8 cellular contexts compared by ENCODE assay signal in the genomic region with DNA sequence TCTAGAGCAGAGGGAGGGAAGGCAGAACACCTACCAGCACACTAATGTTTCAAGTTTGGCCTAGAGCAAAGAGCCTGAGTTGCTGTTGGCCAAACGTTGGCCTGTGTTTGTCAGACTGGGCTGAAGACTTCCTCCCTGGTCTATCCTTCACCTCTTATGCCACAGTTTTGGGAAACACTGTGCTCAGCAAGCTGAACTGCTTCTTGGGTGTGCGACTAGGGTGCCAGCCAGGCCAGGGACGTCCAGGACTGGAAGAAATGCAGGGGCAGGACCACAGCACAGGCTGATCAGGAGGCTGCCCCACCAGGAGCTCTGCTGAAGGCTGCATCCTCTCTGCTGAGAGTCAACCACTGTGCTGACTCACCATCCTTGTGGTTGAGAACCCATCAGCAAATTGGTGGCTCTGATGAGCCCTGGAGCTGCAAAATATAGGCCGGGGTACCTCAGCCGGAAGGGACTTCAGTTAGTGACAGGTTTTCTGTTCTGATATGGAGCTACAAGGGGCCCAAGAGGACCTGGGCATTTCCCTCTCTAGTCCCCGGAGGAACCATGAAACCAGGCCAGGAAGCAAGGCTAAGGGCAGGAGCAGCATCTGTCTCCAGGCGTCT.
DNase-seq lines count a peak whose midpoint lies in the region; ATAC-seq, FAIRE-seq and TF ChIP-seq lines count a peak whose summit lies in the region.

No MANE protein-coding gene starts in this region.

- H3K27ac ChIP-seq in K562 (ENCODE audit: extremely low read depth, low read depth, low read length): no peak overlapping the region

- no peak for FAIRE-seq in K562 (lab: Jason Lieb, UNC)

- H3K27me3 ChIP-seq in K562 (ENCODE audit: control insufficient read depth in 2 of 2, insufficient read depth in 2 of 2, low read length in 2 of 2) (no peaks in the 10 kb centered on the region; a peak in 2 of 5 replicates), Caco-2 (replicated peaks; ENCODE audit: control insufficient read depth, insufficient read depth, low read length) (no peaks in the 10 kb centered on the region)

- CTCF ChIA-PET in K562 (lab: Yijun Ruan, JAX; ENCODE audit: low intra/inter-chr PET ratio) (no interaction called here), Caco-2 (lab: Charles Lee) (no interaction called here)

- WGBS in K562 (ENCODE audit: insufficient coverage, low coverage, missing lambda C conversion rate): 0% methylated on average over 7 of the region's 7 CpGs

- peaks cover 4% of the 10 kb centered on the region for H3K9me3 Mint-ChIP-seq in T-helper 2 cell treated with Interferon-gamma antibody and Interleukin-4, amounts not matched to agents 5 μg/mL and 100 μg/mL, for 36 hours
- no peaks in the 10 kb centered on the region for H3K9me3 Mint-ChIP-seq in Caco-2 (ENCODE audit: unreplicated experiment)

- no TSS peak for BruUV-seq in K562 (replicated peaks; lab: Mats Ljungman, UMichigan)
- BruUV-seq in Caco-2 (replicated peaks; lab: Mats Ljungman, UMichigan): no TSS peak

- TF ChIP-seq RAD21 in K562 (CRISPR knock-in tag; conservative IDR thresholded peaks at IDR 0.05 in 1 of 2, IDR thresholded peaks at IDR 0.05 in 1 of 2): no peak

- 0 out of 2 replicates have a peak, but pooled peaks cover 5% of the 10 kb centered on the region for H4K20me1 ChIP-seq in K562 (replicated peaks; ENCODE audit: control insufficient read depth, insufficient read depth, low read length)

- no peak for TF ChIP-seq CTCF in K562 (IDR thresholded peaks at IDR 0.05 in 2 of 3, conservative IDR thresholded peaks at IDR 0.05 in 1 of 3; ENCODE audit: insufficient read depth in 2 of 3, low read depth in 1 of 3, low read length in 3 of 3)
- TF ChIP-seq CTCF in Caco-2 (IDR thresholded peaks at IDR 0.05; ENCODE audit: insufficient read depth in 1 of 2, low read depth in 1 of 2, low read length in 1 of 2, severe bottlenecking in 1 of 2, unreplicated experiment in 1 of 2): no peak

- H3K27ac Mint-ChIP-seq in T-helper 2 cell treated with Interferon-gamma antibody and Interleukin-4, amounts not matched to agents 5 μg/mL and 100 μg/mL, for 36 hours: peak overlapping the region; percentile 86
- H3K27ac Mint-ChIP-seq in Caco-2 (ENCODE audit: unreplicated experiment): no peak overlapping the region

- H3K4me1 ChIP-seq in K562 (replicated peaks in 1 of 2; ENCODE audit: control insufficient read depth in 2 of 2, insufficient read depth in 2 of 2, low read length in 2 of 2): no peaks in the 10 kb centered on the region
- H3K4me1 ChIP-seq in Caco-2: peaks cover 7% of the 10 kb centered on the region

- DNase-seq in T-helper 2 cell treated with Interferon-gamma antibody and Interleukin-4, amounts not matched to agents 5 μg/mL and 100 μg/mL, for 36 hours (ENCODE audit: low spot score): peak; percentile 77
- DNase-seq in K562 (ENCODE audit: extremely low read depth in 1 of 4, low spot score in 3 of 4): peak in 1 of 4 experiments; percentile 38
- DNase-seq in stimulated activated CD8-positive, alpha-beta memory T cell treated with anti-CD3 and anti-CD28 coated beads, Interleukin-2, amount 100 ng/mL, for 48 hours (ENCODE audit: low read depth in 2 of 2): peak; percentile 41 to 57
- no peak for DNase-seq in Caco-2

- no peak overlapping the region for H3K4me2 ChIP-seq in K562 (ENCODE audit: insufficient read depth, low read length)

- no peaks in the 10 kb centered on the region for H3K9me3 ChIP-seq in K562 (replicated peaks; ENCODE audit: control insufficient read depth, insufficient read depth, low read depth, low read length)
- H3K9me3 ChIP-seq in Caco-2: peaks cover 3% of the 10 kb centered on the region; the same call in 1 of the 2 replicates

- intact Hi-C loops in K562 (cut with micrococcal nuclease): loop anchor here (5.0 kb wide), 1 partner anchor 699 kb away; no protein-coding TSS in a partner anchor
- intact Hi-C loops in Caco-2 (cut with micrococcal nuclease; ENCODE audit: unreplicated experiment): loop anchor here (5.0 kb wide), 1 partner anchor 699 kb away; no protein-coding TSS in a partner anchor

- in situ Hi-C loops in K562 (cut with MboI): loop anchor here (10.0 kb wide), 2 partner anchors 131 to 221 kb away; a partner anchor contains a TSS

- no peak overlapping the region for H3K9ac ChIP-seq in K562 (ENCODE audit: insufficient read depth in 1 of 2, low read depth in 2 of 2, low read length in 2 of 2)

- H3K4me1 Mint-ChIP-seq in T-helper 2 cell treated with Interferon-gamma antibody and Interleukin-4, amounts not matched to agents 5 μg/mL and 100 μg/mL, for 36 hours (ENCODE audit: low read depth): peaks cover 73% of the 10 kb centered on the region
- peaks cover 21% of the 10 kb centered on the region for H3K4me1 Mint-ChIP-seq in Caco-2 (ENCODE audit: low read depth, unreplicated experiment)

- ATAC-seq in GM18511 (IDR thresholded peaks at IDR 0.05; ENCODE audit: unreplicated experiment) (peak; percentile 83), HG02870 (IDR thresholded peaks at IDR 0.05; ENCODE audit: unreplicated experiment) (peak; percentile 70), K562 (peak; percentile 59), HG03520 (IDR thresholded peaks at IDR 0.05; ENCODE audit: unreplicated experiment) (no peak), HG03025 (IDR thresholded peaks at IDR 0.05; ENCODE audit: low FRiP score, unreplicated experiment) (no peak)

- H3K4me3 Mint-ChIP-seq in T-helper 2 cell treated with Interferon-gamma antibody and Interleukin-4, amounts not matched to agents 5 μg/mL and 100 μg/mL, for 36 hours: peak overlapping the region; percentile 74
- H3K4me3 Mint-ChIP-seq in Caco-2 (ENCODE audit: unreplicated experiment): no peak overlapping the region

- H3K4me3 ChIP-seq in K562: no peak overlapping the region
- no peak overlapping the region for H3K4me3 ChIP-seq in Caco-2 (ENCODE audit: low read depth, low read length)

- H3K27me3 Mint-ChIP-seq in T-helper 2 cell treated with Interferon-gamma antibody and Interleukin-4, amounts not matched to agents 5 μg/mL and 100 μg/mL, for 36 hours (ENCODE audit: low read depth): no peaks in the 10 kb centered on the region
- no peaks in the 10 kb centered on the region for H3K27me3 Mint-ChIP-seq in Caco-2 (ENCODE audit: insufficient read depth, unreplicated experiment)

- peaks cover 4% of the 10 kb centered on the region for H3K36me3 Mint-ChIP-seq in T-helper 2 cell treated with Interferon-gamma antibody and Interleukin-4, amounts not matched to agents 5 μg/mL and 100 μg/mL, for 36 hours (ENCODE audit: low read depth)
- H3K36me3 Mint-ChIP-seq in Caco-2 (ENCODE audit: insufficient read depth, unreplicated experiment): no peaks in the 10 kb centered on the region

- no peak overlapping the region for H2AFZ ChIP-seq in K562 (ENCODE audit: low read depth, low read length)

- TF ChIP-seq POLR2A in K562 (conservative IDR thresholded peaks at IDR 0.05): no peak

- H3K9me1 ChIP-seq in K562 (ENCODE audit: control insufficient read depth, insufficient read depth, low read length): no peaks in the 10 kb centered on the region

- no peaks in the 10 kb centered on the region for H3K36me3 ChIP-seq in K562 (ENCODE audit: control insufficient read depth, insufficient read depth, low read length)
- no peaks in the 10 kb centered on the region for H3K36me3 ChIP-seq in Caco-2 (ENCODE audit: control insufficient read depth, insufficient read depth, low read length)

- POLR2A ChIA-PET in K562 (lab: Yijun Ruan, JAX): no interaction called here
- POLR2A ChIA-PET in Caco-2 (lab: Charles Lee): no interaction called here

- no peak for TF ChIP-seq EP300 in K562 (IDR thresholded peaks at IDR 0.05; ENCODE audit: low read length)

- no peaks in the 10 kb centered on the region for H3K79me2 ChIP-seq in K562 (ENCODE audit: control insufficient read depth, insufficient read depth, low read length)

TF ChIP-seq in K562, 482 proteins besides CTCF, POLR2A, EP300 and RAD21 (continues in another document):
- TF ChIP-seq ETV6 (IDR thresholded peaks at IDR 0.05; ENCODE audit: borderline replicate concordance in 1 of 2, low read depth in 2 of 2, low read length in 1 of 2): no peak
- no peak for TF ChIP-seq ETV6 (CRISPR knock-in tag; IDR thresholded peaks at IDR 0.05; ENCODE audit: borderline replicate concordance)
- TF ChIP-seq, protein P1, sequence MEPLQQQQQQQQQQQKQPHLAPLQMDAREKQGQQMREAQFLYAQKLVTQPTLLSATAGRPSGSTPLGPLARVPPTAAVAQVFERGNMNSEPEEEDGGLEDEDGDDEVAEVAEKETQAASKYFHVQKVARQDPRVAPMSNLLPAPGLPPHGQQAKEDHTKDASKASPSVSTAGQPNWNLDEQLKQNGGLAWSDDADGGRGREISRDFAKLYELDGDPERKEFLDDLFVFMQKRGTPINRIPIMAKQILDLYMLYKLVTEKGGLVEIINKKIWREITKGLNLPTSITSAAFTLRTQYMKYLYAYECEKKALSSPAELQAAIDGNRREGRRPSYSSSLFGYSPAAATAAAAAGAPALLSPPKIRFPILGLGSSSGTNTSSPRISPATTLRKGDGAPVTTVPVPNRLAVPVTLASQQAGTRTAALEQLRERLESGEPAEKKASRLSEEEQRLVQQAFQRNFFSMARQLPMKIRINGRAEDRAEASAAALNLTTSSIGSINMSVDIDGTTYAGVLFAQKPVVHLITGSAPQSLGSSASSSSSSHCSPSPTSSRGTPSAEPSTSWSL (CRISPR knock-in tag; IDR thresholded peaks at IDR 0.05; ENCODE audit: borderline replicate concordance): no peak
- TF ChIP-seq NFE2 (IDR thresholded peaks at IDR 0.05; ENCODE audit: low read depth): peak; percentile 52
- TF ChIP-seq, protein P2, sequence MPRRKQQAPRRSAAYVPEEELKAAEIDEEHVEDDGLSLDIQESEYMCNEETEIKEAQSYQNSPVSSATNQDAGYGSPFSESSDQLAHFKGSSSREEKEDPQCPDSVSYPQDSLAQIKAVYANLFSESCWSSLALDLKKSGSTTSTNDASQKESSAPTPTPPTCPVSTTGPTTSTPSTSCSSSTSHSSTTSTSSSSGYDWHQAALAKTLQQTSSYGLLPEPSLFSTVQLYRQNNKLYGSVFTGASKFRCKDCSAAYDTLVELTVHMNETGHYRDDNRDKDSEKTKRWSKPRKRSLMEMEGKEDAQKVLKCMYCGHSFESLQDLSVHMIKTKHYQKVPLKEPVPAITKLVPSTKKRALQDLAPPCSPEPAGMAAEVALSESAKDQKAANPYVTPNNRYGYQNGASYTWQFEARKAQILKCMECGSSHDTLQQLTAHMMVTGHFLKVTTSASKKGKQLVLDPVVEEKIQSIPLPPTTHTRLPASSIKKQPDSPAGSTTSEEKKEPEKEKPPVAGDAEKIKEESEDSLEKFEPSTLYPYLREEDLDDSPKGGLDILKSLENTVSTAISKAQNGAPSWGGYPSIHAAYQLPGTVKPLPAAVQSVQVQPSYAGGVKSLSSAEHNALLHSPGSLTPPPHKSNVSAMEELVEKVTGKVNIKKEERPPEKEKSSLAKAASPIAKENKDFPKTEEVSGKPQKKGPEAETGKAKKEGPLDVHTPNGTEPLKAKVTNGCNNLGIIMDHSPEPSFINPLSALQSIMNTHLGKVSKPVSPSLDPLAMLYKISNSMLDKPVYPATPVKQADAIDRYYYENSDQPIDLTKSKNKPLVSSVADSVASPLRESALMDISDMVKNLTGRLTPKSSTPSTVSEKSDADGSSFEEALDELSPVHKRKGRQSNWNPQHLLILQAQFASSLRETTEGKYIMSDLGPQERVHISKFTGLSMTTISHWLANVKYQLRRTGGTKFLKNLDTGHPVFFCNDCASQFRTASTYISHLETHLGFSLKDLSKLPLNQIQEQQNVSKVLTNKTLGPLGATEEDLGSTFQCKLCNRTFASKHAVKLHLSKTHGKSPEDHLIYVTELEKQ (CRISPR knock-in tag; IDR thresholded peaks at IDR 0.05): no peak

Comparison
In these comparisons a context has a peak if more than half of its experiments do, and no peak if none do; other contexts are left out.
1. ATAC-seq: peak in GM18511 (single experiment), HG02870 (single experiment) and K562 (single experiment); none in HG03520 (single experiment) and HG03025 (single experiment).
2. DNase-seq: peak in T-helper 2 cell treated with Interferon-gamma antibody and Interleukin-4, amounts not matched to agents 5 μg/mL and 100 μg/mL, for 36 hours (single experiment) and stimulated activated CD8-positive, alpha-beta memory T cell treated with anti-CD3 and anti-CD28 coated beads, Interleukin-2, amount 100 ng/mL, for 48 hours (2 of 2); none in Caco-2 (0 of 2).